ENCODE assay signal across 1 cellular context in the genomic region with DNA sequence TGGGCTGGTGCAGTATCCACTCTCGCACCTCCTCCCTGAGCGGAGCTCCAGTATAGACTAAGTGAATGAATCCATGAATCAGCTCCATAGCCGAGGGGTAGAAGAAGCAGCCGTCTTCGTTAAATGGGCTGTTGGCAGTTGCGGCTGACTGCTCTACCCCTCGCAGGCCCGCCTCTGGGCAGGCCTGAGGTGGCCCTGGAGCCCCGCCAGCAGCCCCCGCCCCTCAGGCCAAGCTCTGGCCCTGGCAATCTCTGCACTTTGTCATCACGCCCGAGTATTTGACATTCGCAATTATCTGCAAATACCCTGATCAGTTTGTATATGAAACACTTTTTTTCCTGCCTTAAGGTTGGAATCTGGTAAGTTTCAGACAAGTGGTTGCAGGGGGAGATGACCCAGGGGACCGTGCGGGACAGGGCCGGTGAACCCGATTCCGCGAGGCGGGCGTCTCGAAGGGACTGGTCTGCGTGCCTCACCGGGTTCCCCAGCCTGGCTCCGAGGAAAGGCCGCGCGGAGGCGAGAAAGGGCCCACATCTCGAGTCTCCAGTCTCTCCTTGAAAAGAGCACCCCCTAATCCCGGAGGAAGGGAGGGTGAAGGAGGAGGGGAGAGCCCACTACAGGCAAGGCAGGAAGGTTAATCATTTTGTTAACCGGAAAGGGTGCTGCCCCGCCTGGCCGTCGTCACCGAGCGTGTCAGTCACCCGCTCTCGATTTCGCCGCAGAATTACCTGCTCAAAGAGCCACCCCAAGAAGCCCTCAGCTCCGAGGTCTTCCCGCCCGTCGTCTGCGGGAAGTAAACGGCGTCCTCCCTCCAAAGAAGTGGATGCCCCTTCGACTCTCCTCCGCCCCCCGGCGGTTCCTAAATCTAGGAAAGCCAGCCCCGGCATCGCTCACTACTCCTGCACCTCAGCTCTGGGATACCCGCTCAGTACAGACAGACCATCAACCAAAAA.
TF ChIP-seq lines count a peak whose summit lies in the region.

No MANE protein-coding gene starts in this region.

TF ChIP-seq in H1, 55 proteins besides CTCF, POLR2A, EP300 and RAD21:
- TF ChIP-seq CBX8 (IDR thresholded peaks at IDR 0.05; ENCODE audit: borderline replicate concordance, low read depth, low read length) (0 out of 2 replicates have a peak, but pooled peaks have one; percentile 15), KDM4A (IDR thresholded peaks at IDR 0.05; ENCODE audit: low read depth, low read length, severe bottlenecking) (peak; percentile 73), RNF2 (IDR thresholded peaks at IDR 0.05; ENCODE audit: borderline replicate concordance, low read depth, low read length, missing control alignments, poor library complexity, severe bottlenecking) (peak; percentile 68), HDAC6 (IDR thresholded peaks at IDR 0.05; ENCODE audit: low read depth, low read length) (no peak), CHD1 (IDR thresholded peaks at IDR 0.05; ENCODE audit: low read depth, low read length) (no peak), JUND (IDR thresholded peaks at IDR 0.05; ENCODE audit: low read length) (no peak), RFX5 (IDR thresholded peaks at IDR 0.05; ENCODE audit: borderline replicate concordance, low read depth, low read length) (no peak), PHF8 (conservative IDR thresholded peaks at IDR 0.05; ENCODE audit: low read depth, low read length) (no peak), FOSL1 (IDR thresholded peaks at IDR 0.05; ENCODE audit: insufficient read depth, low read depth, low read length) (no peak), E2F6 (IDR thresholded peaks at IDR 0.05) (peak; percentile 49), SP4 (IDR thresholded peaks at IDR 0.05; ENCODE audit: low read length) (no peak), RBBP5 (IDR thresholded peaks at IDR 0.05; ENCODE audit: borderline replicate concordance, low read depth, low read length) (no peak), SRF (IDR thresholded peaks at IDR 0.05; ENCODE audit: low read depth, low read length) (no peak), SIRT6 (IDR thresholded peaks at IDR 0.05; ENCODE audit: low read length) (no peak), GTF2F1 (IDR thresholded peaks at IDR 0.05; ENCODE audit: borderline replicate concordance, low read depth, low read length) (no peak), EGR1 (IDR thresholded peaks at IDR 0.05; ENCODE audit: borderline replicate concordance, low read depth, low read length) (no peak), GABPA (IDR thresholded peaks at IDR 0.05; ENCODE audit: borderline replicate concordance, insufficient read depth, low read length) (no peak), KDM5A (IDR thresholded peaks at IDR 0.05; ENCODE audit: low read length) (no peak), ZNF274 (IDR thresholded peaks at IDR 0.05; ENCODE audit: borderline replicate concordance, extremely low read depth, low read length) (no peak), ATF2 (IDR thresholded peaks at IDR 0.05; ENCODE audit: low read length) (no peak), TEAD4 (IDR thresholded peaks at IDR 0.05; ENCODE audit: low read depth, low read length) (no peak), CEBPB (IDR thresholded peaks at IDR 0.05; ENCODE audit: low read depth, low read length) (no peak), TAF1 (IDR thresholded peaks at IDR 0.05; ENCODE audit: low read depth, low read length) (no peak), KDM1A (IDR thresholded peaks at IDR 0.05; ENCODE audit: borderline replicate concordance, low read length) (no peak), EZH2 (IDR thresholded peaks at IDR 0.05; ENCODE audit: low read depth, low read length, severe bottlenecking) (peak; percentile 61), RXRA (IDR thresholded peaks at IDR 0.05; ENCODE audit: insufficient read depth, low read depth, low read length) (no peak), SP2 (IDR thresholded peaks at IDR 0.05; ENCODE audit: low read length) (no peak), MAX (IDR thresholded peaks at IDR 0.05) (peak; percentile 23; the same call in 1 of the 2 replicates), ASH2L (IDR thresholded peaks at IDR 0.05; ENCODE audit: low read length) (no peak), TAF7 (optimal IDR thresholded peaks at IDR 0.05; ENCODE audit: borderline replicate concordance, low read depth, low read length) (no peak), CHD7 (IDR thresholded peaks at IDR 0.05; ENCODE audit: insufficient replicate concordance, low read length) (no peak), BACH1 (IDR thresholded peaks at IDR 0.05; ENCODE audit: low read length) (no peak), POU5F1 (IDR thresholded peaks at IDR 0.05; ENCODE audit: low read depth, low read length) (no peak), CREB1 (IDR thresholded peaks at IDR 0.05) (peak; percentile 55; the same call in 1 of the 2 replicates), TCF12 (IDR thresholded peaks at IDR 0.05; ENCODE audit: low read depth, low read length) (no peak), BCL11A (IDR thresholded peaks at IDR 0.05; ENCODE audit: low read depth in 2 of 2, low read length in 2 of 2) (no peak), NRF1 (IDR thresholded peaks at IDR 0.05; ENCODE audit: low read depth, low read length) (no peak), SUZ12 (IDR thresholded peaks at IDR 0.05; ENCODE audit: low read length) (peak; percentile 69), CTBP2 (IDR thresholded peaks at IDR 0.05; ENCODE audit: borderline replicate concordance, insufficient read depth, insufficient read length, low read length) (no peak), NANOG (IDR thresholded peaks at IDR 0.05; ENCODE audit: insufficient read depth, low read depth, low read length, poor library complexity, severe bottlenecking) (no peak), TBP (IDR thresholded peaks at IDR 0.05; ENCODE audit: low read depth, low read length) (no peak), SIN3A (conservative IDR thresholded peaks at IDR 0.05 in 1 of 2, IDR thresholded peaks at IDR 0.05 in 1 of 2; ENCODE audit: low read depth in 1 of 2, low read length in 2 of 2) (no peak), CBX5 (IDR thresholded peaks at IDR 0.05; ENCODE audit: low read depth, low read length) (no peak), JUN (IDR thresholded peaks at IDR 0.05; ENCODE audit: low read depth, low read length) (no peak), YY1 (IDR thresholded peaks at IDR 0.05; ENCODE audit: low read depth, low read length) (no peak), MAFK (IDR thresholded peaks at IDR 0.05; ENCODE audit: low read depth, low read length) (no peak), HDAC2 (IDR thresholded peaks at IDR 0.05; ENCODE audit: borderline replicate concordance in 1 of 2, low read depth in 2 of 2, low read length in 2 of 2) (no peak), BRCA1 (IDR thresholded peaks at IDR 0.05; ENCODE audit: low read depth, low read length) (no peak), SIX5 (IDR thresholded peaks at IDR 0.05; ENCODE audit: low read depth, low read length) (no peak), SP1 (IDR thresholded peaks at IDR 0.05; ENCODE audit: low read depth, low read length) (no peak), POLR2AphosphoS5 (IDR thresholded peaks at IDR 0.05; ENCODE audit: low read depth, low read length) (no peak), CHD2 (IDR thresholded peaks at IDR 0.05; ENCODE audit: low read length) (no peak), SAP30 (IDR thresholded peaks at IDR 0.05; ENCODE audit: insufficient read depth, insufficient replicate concordance, low read length) (no peak)
- TF ChIP-seq, protein P1, sequence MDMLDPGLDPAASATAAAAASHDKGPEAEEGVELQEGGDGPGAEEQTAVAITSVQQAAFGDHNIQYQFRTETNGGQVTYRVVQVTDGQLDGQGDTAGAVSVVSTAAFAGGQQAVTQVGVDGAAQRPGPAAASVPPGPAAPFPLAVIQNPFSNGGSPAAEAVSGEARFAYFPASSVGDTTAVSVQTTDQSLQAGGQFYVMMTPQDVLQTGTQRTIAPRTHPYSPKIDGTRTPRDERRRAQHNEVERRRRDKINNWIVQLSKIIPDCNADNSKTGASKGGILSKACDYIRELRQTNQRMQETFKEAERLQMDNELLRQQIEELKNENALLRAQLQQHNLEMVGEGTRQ (IDR thresholded peaks at IDR 0.05; ENCODE audit: low read length), result no peak
- TF ChIP-seq, protein P2, sequence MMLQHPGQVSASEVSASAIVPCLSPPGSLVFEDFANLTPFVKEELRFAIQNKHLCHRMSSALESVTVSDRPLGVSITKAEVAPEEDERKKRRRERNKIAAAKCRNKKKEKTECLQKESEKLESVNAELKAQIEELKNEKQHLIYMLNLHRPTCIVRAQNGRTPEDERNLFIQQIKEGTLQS (IDR thresholded peaks at IDR 0.05; ENCODE audit: insufficient read depth, low read depth, low read length), result no peak
